In the genomic region with DNA sequence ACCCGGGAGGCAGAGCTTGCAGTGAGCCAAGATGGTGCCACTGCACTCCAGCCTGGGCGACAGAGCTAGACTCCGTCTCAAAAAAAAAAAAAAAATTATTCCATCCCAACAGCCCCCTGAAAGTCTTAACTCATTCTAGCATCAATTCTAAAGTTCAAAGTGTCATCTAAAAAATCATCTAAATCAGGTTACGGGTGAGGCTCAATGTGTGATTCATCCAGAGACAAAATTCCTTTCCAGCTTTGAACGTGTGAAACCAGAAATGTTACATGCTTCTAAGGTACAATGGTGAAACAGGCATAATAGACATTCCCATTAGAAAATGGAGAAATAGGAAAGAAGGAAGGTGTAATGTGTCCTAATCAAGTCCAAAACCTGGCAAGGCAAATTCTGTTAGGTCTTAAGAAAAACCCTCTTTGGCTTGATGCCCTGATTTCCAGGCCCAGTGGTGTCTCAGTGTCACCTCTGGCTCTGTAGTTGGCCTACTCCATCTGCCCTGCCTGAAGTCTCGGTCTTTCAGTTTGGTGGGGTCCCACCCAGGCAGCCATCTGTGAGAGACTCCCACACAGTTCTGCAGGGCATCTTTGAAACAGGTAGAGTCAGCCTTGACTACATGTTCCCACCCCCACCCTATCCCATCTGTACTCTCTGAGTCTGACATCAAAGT, we compare ENCODE assay signal across 1 cellular context.
A peak's percentile ranks its signal among the peaks of the same experiment; 100 is the strongest.
TF ChIP-seq lines count a peak whose summit lies in the region.

No MANE protein-coding gene starts in this region.

TF ChIP-seq in K562, 482 proteins besides CTCF, POLR2A, EP300 and RAD21 (continued from another document and continues in another):
- TF ChIP-seq, protein P1, sequence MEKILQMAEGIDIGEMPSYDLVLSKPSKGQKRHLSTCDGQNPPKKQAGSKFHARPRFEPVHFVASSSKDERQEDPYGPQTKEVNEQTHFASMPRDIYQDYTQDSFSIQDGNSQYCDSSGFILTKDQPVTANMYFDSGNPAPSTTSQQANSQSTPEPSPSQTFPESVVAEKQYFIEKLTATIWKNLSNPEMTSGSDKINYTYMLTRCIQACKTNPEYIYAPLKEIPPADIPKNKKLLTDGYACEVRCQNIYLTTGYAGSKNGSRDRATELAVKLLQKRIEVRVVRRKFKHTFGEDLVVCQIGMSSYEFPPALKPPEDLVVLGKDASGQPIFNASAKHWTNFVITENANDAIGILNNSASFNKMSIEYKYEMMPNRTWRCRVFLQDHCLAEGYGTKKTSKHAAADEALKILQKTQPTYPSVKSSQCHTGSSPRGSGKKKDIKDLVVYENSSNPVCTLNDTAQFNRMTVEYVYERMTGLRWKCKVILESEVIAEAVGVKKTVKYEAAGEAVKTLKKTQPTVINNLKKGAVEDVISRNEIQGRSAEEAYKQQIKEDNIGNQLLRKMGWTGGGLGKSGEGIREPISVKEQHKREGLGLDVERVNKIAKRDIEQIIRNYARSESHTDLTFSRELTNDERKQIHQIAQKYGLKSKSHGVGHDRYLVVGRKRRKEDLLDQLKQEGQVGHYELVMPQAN (IDR thresholded peaks at IDR 0.05; ENCODE audit: borderline replicate concordance): no peak
- TF ChIP-seq, protein P2, sequence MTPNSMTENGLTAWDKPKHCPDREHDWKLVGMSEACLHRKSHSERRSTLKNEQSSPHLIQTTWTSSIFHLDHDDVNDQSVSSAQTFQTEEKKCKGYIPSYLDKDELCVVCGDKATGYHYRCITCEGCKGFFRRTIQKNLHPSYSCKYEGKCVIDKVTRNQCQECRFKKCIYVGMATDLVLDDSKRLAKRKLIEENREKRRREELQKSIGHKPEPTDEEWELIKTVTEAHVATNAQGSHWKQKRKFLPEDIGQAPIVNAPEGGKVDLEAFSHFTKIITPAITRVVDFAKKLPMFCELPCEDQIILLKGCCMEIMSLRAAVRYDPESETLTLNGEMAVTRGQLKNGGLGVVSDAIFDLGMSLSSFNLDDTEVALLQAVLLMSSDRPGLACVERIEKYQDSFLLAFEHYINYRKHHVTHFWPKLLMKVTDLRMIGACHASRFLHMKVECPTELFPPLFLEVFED (CRISPR knock-in tag; conservative IDR thresholded peaks at IDR 0.05): no peak
- TF ChIP-seq MED1 (CRISPR knock-in tag; IDR thresholded peaks at IDR 0.05; ENCODE audit: borderline replicate concordance) (no peak), ZFP36 (IDR thresholded peaks at IDR 0.05; ENCODE audit: low read depth, low read length, partially characterized antibody) (no peak), RHOXF2B (CRISPR knock-in tag; conservative IDR thresholded peaks at IDR 0.05) (no peak), POLR2AphosphoS5 (IDR thresholded peaks at IDR 0.05; ENCODE audit: control insufficient read depth, insufficient read depth, low read depth, low read length) (peak; percentile 25; the same call in 1 of the 2 replicates), EGR1 (conservative IDR thresholded peaks at IDR 0.05) (no peak), NFATC3 (IDR thresholded peaks at IDR 0.05) (no peak), SMARCA4 (IDR thresholded peaks at IDR 0.05) (no peak), ZNF23 (CRISPR knock-in tag; IDR thresholded peaks at IDR 0.05) (no peak), YBX1 (IDR thresholded peaks at IDR 0.05) (no peak), ADNP (tag; IDR thresholded peaks at IDR 0.05) (no peak), ZNF717 (CRISPR knock-in tag; IDR thresholded peaks at IDR 0.05) (peak; percentile 47; the same call in 1 of the 2 replicates), POLR2AphosphoS2 (IDR thresholded peaks at IDR 0.05; ENCODE audit: low read length) (no peak), TRIM28 (IDR thresholded peaks at IDR 0.05) (no peak), TEAD1 (CRISPR knock-in tag; IDR thresholded peaks at IDR 0.05) (no peak), NFIX (CRISPR knock-in tag; IDR thresholded peaks at IDR 0.05; ENCODE audit: low read depth) (no peak), MXI1 (IDR thresholded peaks at IDR 0.05; ENCODE audit: low read depth, low read length) (no peak), HNRNPUL1 (IDR thresholded peaks at IDR 0.05; ENCODE audit: low read length) (0 out of 2 replicates have a peak, but pooled peaks have one; percentile 57), NFYB (IDR thresholded peaks at IDR 0.05; ENCODE audit: extremely low read depth, insufficient read length) (no peak), MTF1 (CRISPR knock-in tag; IDR thresholded peaks at IDR 0.05; ENCODE audit: borderline replicate concordance) (no peak)
- TF ChIP-seq, protein P3, sequence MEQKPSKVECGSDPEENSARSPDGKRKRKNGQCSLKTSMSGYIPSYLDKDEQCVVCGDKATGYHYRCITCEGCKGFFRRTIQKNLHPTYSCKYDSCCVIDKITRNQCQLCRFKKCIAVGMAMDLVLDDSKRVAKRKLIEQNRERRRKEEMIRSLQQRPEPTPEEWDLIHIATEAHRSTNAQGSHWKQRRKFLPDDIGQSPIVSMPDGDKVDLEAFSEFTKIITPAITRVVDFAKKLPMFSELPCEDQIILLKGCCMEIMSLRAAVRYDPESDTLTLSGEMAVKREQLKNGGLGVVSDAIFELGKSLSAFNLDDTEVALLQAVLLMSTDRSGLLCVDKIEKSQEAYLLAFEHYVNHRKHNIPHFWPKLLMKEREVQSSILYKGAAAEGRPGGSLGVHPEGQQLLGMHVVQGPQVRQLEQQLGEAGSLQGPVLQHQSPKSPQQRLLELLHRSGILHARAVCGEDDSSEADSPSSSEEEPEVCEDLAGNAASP (IDR thresholded peaks at IDR 0.05): no peak
- TF ChIP-seq, protein P4, sequence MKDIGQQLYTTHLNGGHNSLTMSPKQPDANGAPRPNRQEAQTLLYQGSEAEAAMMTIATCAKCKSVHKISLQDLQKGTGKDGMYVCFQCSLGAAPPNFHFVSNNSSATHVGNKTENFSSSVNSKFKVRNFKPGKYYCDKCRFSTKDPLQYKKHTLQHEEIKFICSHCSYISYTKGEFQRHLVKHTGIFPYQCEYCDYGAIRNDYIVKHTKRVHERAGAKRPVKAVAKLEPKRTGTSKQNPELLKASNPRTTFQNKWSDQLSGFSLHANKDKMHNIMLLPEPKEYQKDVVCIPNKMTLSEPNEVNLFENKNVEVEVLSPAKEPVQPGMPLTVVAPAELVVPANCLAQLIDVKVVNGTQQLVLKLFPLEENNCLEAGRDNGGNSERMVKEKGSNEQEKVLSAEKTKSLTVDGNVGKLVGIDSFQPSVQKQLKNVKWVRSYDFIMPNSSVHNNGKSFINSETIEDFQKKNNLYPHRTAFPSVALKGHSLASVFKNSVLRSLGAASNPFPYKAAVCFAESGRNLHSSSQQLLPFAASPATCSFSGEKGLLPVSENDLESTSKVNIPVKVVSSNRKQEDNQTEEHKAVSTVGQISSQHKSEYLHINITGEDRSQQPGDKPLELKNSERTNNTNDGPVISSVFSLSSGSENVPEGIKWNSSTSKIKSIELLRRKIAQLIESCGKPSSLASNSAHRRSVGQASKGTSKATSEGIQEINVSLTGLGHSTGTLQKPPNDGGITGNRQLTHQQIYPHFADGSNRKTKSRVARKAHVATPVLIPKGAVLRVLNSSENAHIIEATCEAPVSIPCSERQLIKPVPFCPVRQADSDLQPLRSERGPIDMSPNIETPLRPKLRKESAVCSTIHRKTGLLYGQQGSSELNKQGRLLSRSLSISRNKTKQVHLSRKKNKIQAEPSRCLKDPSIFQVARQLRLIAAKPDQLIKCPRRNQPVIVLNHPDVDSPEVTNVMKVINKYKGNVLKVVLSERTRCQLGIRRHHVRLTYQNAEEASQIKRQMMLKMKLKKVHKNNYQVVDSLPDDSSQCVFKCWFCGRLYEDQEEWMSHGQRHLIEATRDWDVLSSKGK (CRISPR knock-in tag; IDR thresholded peaks at IDR 0.05): no peak
- TF ChIP-seq, protein P5, sequence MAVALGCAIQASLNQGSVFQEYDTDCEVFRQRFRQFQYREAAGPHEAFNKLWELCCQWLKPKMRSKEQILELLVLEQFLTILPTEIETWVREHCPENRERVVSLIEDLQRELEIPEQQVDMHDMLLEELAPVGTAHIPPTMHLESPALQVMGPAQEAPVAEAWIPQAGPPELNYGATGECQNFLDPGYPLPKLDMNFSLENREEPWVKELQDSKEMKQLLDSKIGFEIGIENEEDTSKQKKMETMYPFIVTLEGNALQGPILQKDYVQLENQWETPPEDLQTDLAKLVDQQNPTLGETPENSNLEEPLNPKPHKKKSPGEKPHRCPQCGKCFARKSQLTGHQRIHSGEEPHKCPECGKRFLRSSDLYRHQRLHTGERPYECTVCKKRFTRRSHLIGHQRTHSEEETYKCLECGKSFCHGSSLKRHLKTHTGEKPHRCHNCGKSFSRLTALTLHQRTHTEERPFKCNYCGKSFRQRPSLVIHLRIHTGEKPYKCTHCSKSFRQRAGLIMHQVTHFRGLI (CRISPR knock-in tag; IDR thresholded peaks at IDR 0.05): no peak
- TF ChIP-seq, protein P6, sequence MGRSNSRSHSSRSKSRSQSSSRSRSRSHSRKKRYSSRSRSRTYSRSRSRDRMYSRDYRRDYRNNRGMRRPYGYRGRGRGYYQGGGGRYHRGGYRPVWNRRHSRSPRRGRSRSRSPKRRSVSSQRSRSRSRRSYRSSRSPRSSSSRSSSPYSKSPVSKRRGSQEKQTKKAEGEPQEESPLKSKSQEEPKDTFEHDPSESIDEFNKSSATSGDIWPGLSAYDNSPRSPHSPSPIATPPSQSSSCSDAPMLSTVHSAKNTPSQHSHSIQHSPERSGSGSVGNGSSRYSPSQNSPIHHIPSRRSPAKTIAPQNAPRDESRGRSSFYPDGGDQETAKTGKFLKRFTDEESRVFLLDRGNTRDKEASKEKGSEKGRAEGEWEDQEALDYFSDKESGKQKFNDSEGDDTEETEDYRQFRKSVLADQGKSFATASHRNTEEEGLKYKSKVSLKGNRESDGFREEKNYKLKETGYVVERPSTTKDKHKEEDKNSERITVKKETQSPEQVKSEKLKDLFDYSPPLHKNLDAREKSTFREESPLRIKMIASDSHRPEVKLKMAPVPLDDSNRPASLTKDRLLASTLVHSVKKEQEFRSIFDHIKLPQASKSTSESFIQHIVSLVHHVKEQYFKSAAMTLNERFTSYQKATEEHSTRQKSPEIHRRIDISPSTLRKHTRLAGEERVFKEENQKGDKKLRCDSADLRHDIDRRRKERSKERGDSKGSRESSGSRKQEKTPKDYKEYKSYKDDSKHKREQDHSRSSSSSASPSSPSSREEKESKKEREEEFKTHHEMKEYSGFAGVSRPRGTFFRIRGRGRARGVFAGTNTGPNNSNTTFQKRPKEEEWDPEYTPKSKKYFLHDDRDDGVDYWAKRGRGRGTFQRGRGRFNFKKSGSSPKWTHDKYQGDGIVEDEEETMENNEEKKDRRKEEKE (IDR thresholded peaks at IDR 0.05; ENCODE audit: borderline replicate concordance in 1 of 2, control insufficient read depth in 1 of 2, low read depth in 2 of 2, low read length in 1 of 2): peak in 1 of 2 experiments; percentile 47; a peak in 1 of 4 replicates
- TF ChIP-seq, protein P7, sequence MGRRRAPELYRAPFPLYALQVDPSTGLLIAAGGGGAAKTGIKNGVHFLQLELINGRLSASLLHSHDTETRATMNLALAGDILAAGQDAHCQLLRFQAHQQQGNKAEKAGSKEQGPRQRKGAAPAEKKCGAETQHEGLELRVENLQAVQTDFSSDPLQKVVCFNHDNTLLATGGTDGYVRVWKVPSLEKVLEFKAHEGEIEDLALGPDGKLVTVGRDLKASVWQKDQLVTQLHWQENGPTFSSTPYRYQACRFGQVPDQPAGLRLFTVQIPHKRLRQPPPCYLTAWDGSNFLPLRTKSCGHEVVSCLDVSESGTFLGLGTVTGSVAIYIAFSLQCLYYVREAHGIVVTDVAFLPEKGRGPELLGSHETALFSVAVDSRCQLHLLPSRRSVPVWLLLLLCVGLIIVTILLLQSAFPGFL (CRISPR knock-in tag; IDR thresholded peaks at IDR 0.05): no peak; the same call in 1 of the 2 replicates
- TF ChIP-seq, protein P8, sequence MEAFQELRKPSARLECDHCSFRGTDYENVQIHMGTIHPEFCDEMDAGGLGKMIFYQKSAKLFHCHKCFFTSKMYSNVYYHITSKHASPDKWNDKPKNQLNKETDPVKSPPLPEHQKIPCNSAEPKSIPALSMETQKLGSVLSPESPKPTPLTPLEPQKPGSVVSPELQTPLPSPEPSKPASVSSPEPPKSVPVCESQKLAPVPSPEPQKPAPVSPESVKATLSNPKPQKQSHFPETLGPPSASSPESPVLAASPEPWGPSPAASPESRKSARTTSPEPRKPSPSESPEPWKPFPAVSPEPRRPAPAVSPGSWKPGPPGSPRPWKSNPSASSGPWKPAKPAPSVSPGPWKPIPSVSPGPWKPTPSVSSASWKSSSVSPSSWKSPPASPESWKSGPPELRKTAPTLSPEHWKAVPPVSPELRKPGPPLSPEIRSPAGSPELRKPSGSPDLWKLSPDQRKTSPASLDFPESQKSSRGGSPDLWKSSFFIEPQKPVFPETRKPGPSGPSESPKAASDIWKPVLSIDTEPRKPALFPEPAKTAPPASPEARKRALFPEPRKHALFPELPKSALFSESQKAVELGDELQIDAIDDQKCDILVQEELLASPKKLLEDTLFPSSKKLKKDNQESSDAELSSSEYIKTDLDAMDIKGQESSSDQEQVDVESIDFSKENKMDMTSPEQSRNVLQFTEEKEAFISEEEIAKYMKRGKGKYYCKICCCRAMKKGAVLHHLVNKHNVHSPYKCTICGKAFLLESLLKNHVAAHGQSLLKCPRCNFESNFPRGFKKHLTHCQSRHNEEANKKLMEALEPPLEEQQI (IDR thresholded peaks at IDR 0.05): no peak
- TF ChIP-seq, protein P9, sequence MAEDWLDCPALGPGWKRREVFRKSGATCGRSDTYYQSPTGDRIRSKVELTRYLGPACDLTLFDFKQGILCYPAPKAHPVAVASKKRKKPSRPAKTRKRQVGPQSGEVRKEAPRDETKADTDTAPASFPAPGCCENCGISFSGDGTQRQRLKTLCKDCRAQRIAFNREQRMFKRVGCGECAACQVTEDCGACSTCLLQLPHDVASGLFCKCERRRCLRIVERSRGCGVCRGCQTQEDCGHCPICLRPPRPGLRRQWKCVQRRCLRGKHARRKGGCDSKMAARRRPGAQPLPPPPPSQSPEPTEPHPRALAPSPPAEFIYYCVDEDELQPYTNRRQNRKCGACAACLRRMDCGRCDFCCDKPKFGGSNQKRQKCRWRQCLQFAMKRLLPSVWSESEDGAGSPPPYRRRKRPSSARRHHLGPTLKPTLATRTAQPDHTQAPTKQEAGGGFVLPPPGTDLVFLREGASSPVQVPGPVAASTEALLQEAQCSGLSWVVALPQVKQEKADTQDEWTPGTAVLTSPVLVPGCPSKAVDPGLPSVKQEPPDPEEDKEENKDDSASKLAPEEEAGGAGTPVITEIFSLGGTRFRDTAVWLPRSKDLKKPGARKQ (CRISPR knock-in tag; IDR thresholded peaks at IDR 0.05): no peak
- TF ChIP-seq, protein P10, sequence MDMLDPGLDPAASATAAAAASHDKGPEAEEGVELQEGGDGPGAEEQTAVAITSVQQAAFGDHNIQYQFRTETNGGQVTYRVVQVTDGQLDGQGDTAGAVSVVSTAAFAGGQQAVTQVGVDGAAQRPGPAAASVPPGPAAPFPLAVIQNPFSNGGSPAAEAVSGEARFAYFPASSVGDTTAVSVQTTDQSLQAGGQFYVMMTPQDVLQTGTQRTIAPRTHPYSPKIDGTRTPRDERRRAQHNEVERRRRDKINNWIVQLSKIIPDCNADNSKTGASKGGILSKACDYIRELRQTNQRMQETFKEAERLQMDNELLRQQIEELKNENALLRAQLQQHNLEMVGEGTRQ (CRISPR knock-in tag; IDR thresholded peaks at IDR 0.05): no peak
- TF ChIP-seq, protein P11, sequence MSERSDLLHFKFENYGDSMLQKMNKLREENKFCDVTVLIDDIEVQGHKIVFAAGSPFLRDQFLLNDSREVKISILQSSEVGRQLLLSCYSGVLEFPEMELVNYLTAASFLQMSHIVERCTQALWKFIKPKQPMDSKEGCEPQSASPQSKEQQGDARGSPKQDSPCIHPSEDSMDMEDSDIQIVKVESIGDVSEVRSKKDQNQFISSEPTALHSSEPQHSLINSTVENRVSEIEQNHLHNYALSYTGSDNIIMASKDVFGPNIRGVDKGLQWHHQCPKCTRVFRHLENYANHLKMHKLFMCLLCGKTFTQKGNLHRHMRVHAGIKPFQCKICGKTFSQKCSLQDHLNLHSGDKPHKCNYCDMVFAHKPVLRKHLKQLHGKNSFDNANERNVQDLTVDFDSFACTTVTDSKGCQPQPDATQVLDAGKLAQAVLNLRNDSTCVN (CRISPR knock-in tag; IDR thresholded peaks at IDR 0.05): no peak
